ENCODE assay signal across 13 cellular contexts in genomic region chr17:14471052-14471451, GRCh38.
DNase-seq lines count a peak whose midpoint lies in the region; ATAC-seq and TF ChIP-seq lines count a peak whose summit lies in the region.
"Had no signal": no experiment of that assay in that cellular context is flagged by ENCODE, and none has a peak within 500 bp of the region (broad histone marks: within the 10 kb centered on the region; RNA-seq: fewer than 3 reads in every experiment).

No MANE protein-coding gene starts in this region.

- no peaks in the 10 kb centered on the region for H3K27me3 Mint-ChIP-seq in chondrocyte (ENCODE audit: low read depth)

- H3K4me3 ChIP-seq in AG10803 (ENCODE audit: low read length) (no peak overlapping the region), mucosa of rectum (ENCODE audit: low read length in 2 of 2) (no peak overlapping the region), left ventricle myocardium inferior (no peak overlapping the region), Karpas-422 (ENCODE audit: low read length) (no peak overlapping the region)

- intact Hi-C loops in left ventricle myocardium inferior (cut with micrococcal nuclease): loop anchor here (10.0 kb wide), 1 partner anchor 244 kb away; no protein-coding TSS in a partner anchor

- TF ChIP-seq CTCF in AG10803 (conservative IDR thresholded peaks at IDR 0.05; ENCODE audit: low read length) (no peak), chondrocyte (IDR thresholded peaks at IDR 0.05) (no peak), left ventricle myocardium inferior (IDR thresholded peaks at IDR 0.05; ENCODE audit: borderline replicate concordance) (no peak), GM13977 (IDR thresholded peaks at IDR 0.05; ENCODE audit: extremely low read depth, insufficient read depth, missing control alignments) (no peak)

- H3K9ac ChIP-seq in mucosa of rectum (ENCODE audit: low read depth in 1 of 2, low read length in 2 of 2) (no peak overlapping the region), Karpas-422 (ENCODE audit: low read length) (no peak overlapping the region)

- H3K27ac ChIP-seq in mucosa of rectum (ENCODE audit: low read depth in 2 of 2, low read length in 2 of 2): peak overlapping the region; percentile 31 to 49
- no peak overlapping the region for H3K27ac ChIP-seq in left ventricle myocardium inferior (replicated peaks)
- H3K27ac ChIP-seq in Karpas-422 (ENCODE audit: low read length): no peak overlapping the region

- H3K9me2 ChIP-seq in Karpas-422 (replicated peaks; ENCODE audit: insufficient read depth, low read length): no peaks in the 10 kb centered on the region

- DNase-seq in AG10803 (ENCODE audit: low read depth): peak; percentile 91
- peak; percentile 17 for DNase-seq in HuH-7.5 (ENCODE audit: low spot score)
- no peak for DNase-seq in chondrocyte (ENCODE audit: low spot score)
- no peak for DNase-seq in left ventricle myocardium inferior
- DNase-seq in Karpas-422: no peak
- DNase-seq in GM13977 (ENCODE audit: low spot score): no peak
- DNase-seq: activated effector memory CD4-positive, alpha-beta T cell treated with Interleukin-2 at 50 U/mL for 16 hours; NCI-H2107; Right ventricle myocardium superior; stimulated activated CD4-positive, alpha-beta T cell treated with anti-CD3 and anti-CD28 coated beads, Interleukin-12 subunit alpha, Interleukin-12 subunit beta, amount 100 ng/mL, for 4 hours had no signal

- H3K27me3 ChIP-seq in mucosa of rectum (ENCODE audit: control insufficient read depth in 2 of 2, insufficient read depth in 2 of 2, low read length in 2 of 2) (no peaks in the 10 kb centered on the region), left ventricle myocardium inferior (ENCODE audit: low read depth) (peaks cover 6% of the 10 kb centered on the region), Karpas-422 (ENCODE audit: low read length) (no peaks in the 10 kb centered on the region; the same call in 1 of the 2 replicates)

- no peaks in the 10 kb centered on the region for H4K20me1 ChIP-seq in Karpas-422 (ENCODE audit: insufficient read depth, low read depth, low read length)

- H2AFZ ChIP-seq in Karpas-422 (ENCODE audit: low read length): no peak overlapping the region

- H3K36me3 ChIP-seq in mucosa of rectum (ENCODE audit: control insufficient read depth in 2 of 2, insufficient read depth in 2 of 2, low read length in 2 of 2) (no peaks in the 10 kb centered on the region), left ventricle myocardium inferior (no peaks in the 10 kb centered on the region), Karpas-422 (ENCODE audit: insufficient read depth, low read length) (no peaks in the 10 kb centered on the region)

- H3K27ac Mint-ChIP-seq in chondrocyte (ENCODE audit: unreplicated experiment): peak overlapping the region; percentile 60
- H3K27ac Mint-ChIP-seq: mesothelial cell of epicardium had no signal

- H3K4me3 Mint-ChIP-seq in chondrocyte (ENCODE audit: unreplicated experiment): no peak overlapping the region
- H3K4me3 Mint-ChIP-seq: mesothelial cell of epicardium had no signal

- H3K9me3 Mint-ChIP-seq in chondrocyte (ENCODE audit: low read depth): peaks cover 2% of the 10 kb centered on the region

- no peaks in the 10 kb centered on the region for H3K79me2 ChIP-seq in Karpas-422 (ENCODE audit: low read length)

- no peak overlapping the region for H3K4me2 ChIP-seq in Karpas-422 (ENCODE audit: low read depth, low read length, poor library complexity, severe bottlenecking)

- ATAC-seq in GM21717 (IDR thresholded peaks at IDR 0.05; ENCODE audit: unreplicated experiment): no peak

- no peaks in the 10 kb centered on the region for H3K4me1 ChIP-seq in mucosa of rectum (ENCODE audit: control insufficient read depth in 2 of 2, insufficient read depth in 2 of 2, low read length in 2 of 2)
- H3K4me1 ChIP-seq in left ventricle myocardium inferior: no peaks in the 10 kb centered on the region
- no peaks in the 10 kb centered on the region for H3K4me1 ChIP-seq in Karpas-422 (ENCODE audit: low read length)

- in situ Hi-C loops in GM13977 (cut with MboI; ENCODE audit: low pct_unique_long_range_greater_than_20kb, low sequenced_read_pairs, unreplicated experiment): no loop called here

- no peaks in the 10 kb centered on the region for H3K36me3 Mint-ChIP-seq in chondrocyte (ENCODE audit: low read depth)
- H3K36me3 Mint-ChIP-seq: mesothelial cell of epicardium had no signal

- H3K9me3 ChIP-seq in mucosa of rectum (ENCODE audit: control insufficient read depth in 2 of 2, low read length in 2 of 2) (peaks cover 0 to 2% of the 10 kb centered on the region in 2 donors), left ventricle myocardium inferior (replicated peaks) (no peaks in the 10 kb centered on the region), Karpas-422 (ENCODE audit: low read length) (no peaks in the 10 kb centered on the region)

- H3K4me1 Mint-ChIP-seq in chondrocyte (ENCODE audit: low read depth): peaks cover 11% of the 10 kb centered on the region
- H3K4me1 Mint-ChIP-seq: mesothelial cell of epicardium had no signal

Comparison
In these comparisons a context has a peak if more than half of its experiments do, and no peak if none do; other contexts are left out.
1. DNase-seq: peak in AG10803 (single experiment) and HuH-7.5 (single experiment); none in chondrocyte (single experiment), left ventricle myocardium inferior (single experiment), Karpas-422 (single experiment) and GM13977 (single experiment).
2. H3K27ac ChIP-seq: peak in mucosa of rectum (2 of 2); none in left ventricle myocardium inferior (single experiment) and Karpas-422 (single experiment).